Comparison of ENCODE assay signal across 10 cellular contexts in the genomic region with DNA sequence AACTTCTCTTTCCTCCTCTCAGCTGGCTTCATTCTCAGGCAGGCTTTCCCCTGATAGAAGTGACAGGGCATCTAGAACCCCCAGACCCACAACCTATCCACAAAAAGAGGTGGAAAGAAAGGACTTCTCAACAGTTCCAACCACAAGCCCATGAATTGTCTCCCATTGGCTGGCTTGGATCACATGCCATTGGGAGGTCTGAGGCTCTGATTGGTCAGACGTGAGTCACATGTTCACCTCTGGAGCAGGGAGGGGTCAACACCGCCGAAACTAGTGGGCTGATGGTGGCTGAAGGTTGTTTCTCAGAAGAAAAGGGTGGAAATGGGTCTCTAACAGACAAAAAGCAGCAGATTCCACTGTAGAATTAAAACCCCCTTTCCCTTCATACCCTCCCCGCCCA. TPM values are rescaled to one million over a fixed set of nuclear protein-coding genes. Genes with fewer than 3 reads are reported as not detected.
DNase-seq lines count a peak whose midpoint lies in the region; ATAC-seq and TF ChIP-seq lines count a peak whose summit lies in the region.
"Had no signal": no experiment of that assay in that cellular context is flagged by ENCODE, and none has a peak within 500 bp of the region (broad histone marks: within the 10 kb centered on the region; RNA-seq: fewer than 3 reads in every experiment).

No MANE protein-coding gene starts in this region.

- no peaks in the 10 kb centered on the region for H3K36me3 ChIP-seq in breast epithelium
- H3K36me3 ChIP-seq in gastroesophageal sphincter: peaks cover 0 to 27% of the 10 kb centered on the region in 2 donors
- peaks cover 0 to 21% (median 0%) of the 10 kb centered on the region in 3 donors for H3K36me3 ChIP-seq in tibial nerve
- no peaks in the 10 kb centered on the region for H3K36me3 ChIP-seq in mucosa of descending colon (ENCODE audit: low read depth)
- H3K36me3 ChIP-seq in effector memory CD4-positive, alpha-beta T cell (ENCODE audit: control insufficient read depth, insufficient read depth, low read length): no peaks in the 10 kb centered on the region

- no peaks in the 10 kb centered on the region for H3K9me3 Mint-ChIP-seq in MCF 10A (ENCODE audit: unreplicated experiment)
- H3K9me3 Mint-ChIP-seq in stimulated activated naive B cell treated with anti-CD40 and anti-IgM and Interleukin-4, amounts not matched to agents 10 μg/mL and 1 μg/mL and 100 μg/mL, for 72 hours: peaks cover 11 to 12% of the 10 kb centered on the region in 2 donors
- H3K9me3 Mint-ChIP-seq: activated T-cell treated with anti-CD3 and anti-CD28 coated beads, Interleukin-2, amount 50 U/mL, for 4 hours; neural crest cell had no signal

- no peaks in the 10 kb centered on the region for H3K9me3 ChIP-seq in breast epithelium
- H3K9me3 ChIP-seq in gastroesophageal sphincter: no peaks in the 10 kb centered on the region
- H3K9me3 ChIP-seq in tibial nerve: no peaks in the 10 kb centered on the region
- no peaks in the 10 kb centered on the region for H3K9me3 ChIP-seq in mucosa of descending colon
- H3K9me3 ChIP-seq in effector memory CD4-positive, alpha-beta T cell (ENCODE audit: control insufficient read depth, low read length): no peaks in the 10 kb centered on the region

- POLR2A ChIA-PET in MCF 10A (lab: Yijun Ruan, JAX): no interaction called here

- peaks cover 16% of the 10 kb centered on the region for H3K4me1 Mint-ChIP-seq in MCF 10A (ENCODE audit: insufficient read depth, unreplicated experiment)
- peaks cover 28 to 69% of the 10 kb centered on the region in 2 donors for H3K4me1 Mint-ChIP-seq in stimulated activated naive B cell treated with anti-CD40 and anti-IgM and Interleukin-4, amounts not matched to agents 10 μg/mL and 1 μg/mL and 100 μg/mL, for 72 hours
- H3K4me1 Mint-ChIP-seq: neural crest cell had no signal

- intact Hi-C loops in breast epithelium (cut with DNase I; ENCODE audit: low total_unique reads) (no loop called here), MCF 10A (cut with micrococcal nuclease) (no loop called here), mucosa of descending colon (cut with DNase I, micrococcal nuclease) (no loop called here)

- H3K27me3 ChIP-seq in breast epithelium (no peaks in the 10 kb centered on the region), gastroesophageal sphincter (no peaks in the 10 kb centered on the region), tibial nerve (no peaks in the 10 kb centered on the region)
- peaks cover 2% of the 10 kb centered on the region for H3K27me3 ChIP-seq in effector memory CD4-positive, alpha-beta T cell (replicated peaks; ENCODE audit: control insufficient read depth, insufficient read depth, low read length, poor library complexity, severe bottlenecking)

- TF ChIP-seq EP300 in gastroesophageal sphincter (IDR thresholded peaks at IDR 0.05): no peak
- no peak for TF ChIP-seq EP300 in tibial nerve (IDR thresholded peaks at IDR 0.05)

- 93 to 100% methylated on average over 1 to 4 of the region's 4 CpGs for WGBS in gastroesophageal sphincter (ENCODE audit: low coverage in 1 of 2), 2 donors
- 83% methylated on average over 4 of the region's 4 CpGs for WGBS in tibial nerve, 2 donors

- BruUV-seq in MCF 10A (replicated peaks; lab: Mats Ljungman, UMichigan): no TSS peak

- H3K27ac ChIP-seq in breast epithelium: peak overlapping the region; percentile 60 to 81
- H3K27ac ChIP-seq in gastroesophageal sphincter: peak overlapping the region; percentile 32 to 75 (median 58)
- peak overlapping the region in 3 of 4 donors; percentile 43 to 72 (median 72) for H3K27ac ChIP-seq in tibial nerve
- no peak overlapping the region for H3K27ac ChIP-seq in effector memory CD4-positive, alpha-beta T cell (ENCODE audit: insufficient read depth, low read length, poor library complexity, severe bottlenecking)

- no peaks in the 10 kb centered on the region for H3K36me3 Mint-ChIP-seq in MCF 10A (ENCODE audit: insufficient read depth, unreplicated experiment)
- H3K36me3 Mint-ChIP-seq in stimulated activated naive B cell treated with anti-CD40 and anti-IgM and Interleukin-4, amounts not matched to agents 10 μg/mL and 1 μg/mL and 100 μg/mL, for 72 hours: peaks cover 19 to 30% of the 10 kb centered on the region in 2 donors

- H3K4me3 Mint-ChIP-seq in MCF 10A (ENCODE audit: unreplicated experiment): no peak overlapping the region
- no peak overlapping the region for H3K4me3 Mint-ChIP-seq in stimulated activated naive B cell treated with anti-CD40 and anti-IgM and Interleukin-4, amounts not matched to agents 10 μg/mL and 1 μg/mL and 100 μg/mL, for 72 hours
- H3K4me3 Mint-ChIP-seq: activated T-cell treated with anti-CD3 and anti-CD28 coated beads, Interleukin-2, amount 50 U/mL, for 4 hours; neural crest cell had no signal

- no peak for TF ChIP-seq CTCF in breast epithelium (IDR thresholded peaks at IDR 0.05)
- no peak for TF ChIP-seq CTCF in MCF 10A (IDR thresholded peaks at IDR 0.05; ENCODE audit: unreplicated experiment)
- no peak for TF ChIP-seq CTCF in gastroesophageal sphincter (IDR thresholded peaks at IDR 0.05)
- no peak for TF ChIP-seq CTCF in tibial nerve (IDR thresholded peaks at IDR 0.05)
- TF ChIP-seq CTCF in mucosa of descending colon (IDR thresholded peaks at IDR 0.05): no peak

- CTCF ChIA-PET in MCF 10A (lab: Yijun Ruan, JAX): no interaction called here

- H3K4me3 ChIP-seq in breast epithelium (no peak overlapping the region), gastroesophageal sphincter (no peak overlapping the region), tibial nerve (no peak overlapping the region), mucosa of descending colon (no peak overlapping the region)
- H3K4me3 ChIP-seq in effector memory CD4-positive, alpha-beta T cell (ENCODE audit: insufficient read depth, low read depth, low read length, poor library complexity, severe bottlenecking): no peak overlapping the region

- H3K27ac Mint-ChIP-seq in MCF 10A (ENCODE audit: low read depth, unreplicated experiment): no peak overlapping the region
- H3K27ac Mint-ChIP-seq in stimulated activated naive B cell treated with anti-CD40 and anti-IgM and Interleukin-4, amounts not matched to agents 10 μg/mL and 1 μg/mL and 100 μg/mL, for 72 hours: no peak overlapping the region

- TF ChIP-seq POLR2A in breast epithelium (IDR thresholded peaks at IDR 0.05) (no peak), gastroesophageal sphincter (IDR thresholded peaks at IDR 0.05) (no peak), tibial nerve (IDR thresholded peaks at IDR 0.05) (no peak)

- ATAC-seq in gastroesophageal sphincter: no peak
- no peak for ATAC-seq in stimulated activated naive B cell treated with anti-CD40 and anti-IgM and Interleukin-4, amounts not matched to agents 10 μg/mL and 1 μg/mL and 100 μg/mL, for 72 hours (replicated peaks)
- ATAC-seq in mucosa of descending colon: no peak
- ATAC-seq: activated T-cell treated with anti-CD3 and anti-CD28 coated beads, Interleukin-2, amount 50 U/mL, for 4 hours had no signal

- DNase-seq in breast epithelium (ENCODE audit: low spot score in 2 of 2) (no peak), MCF 10A (ENCODE audit: unreplicated experiment) (no peak), RPMI8226 (peak; percentile 11), tibial nerve (ENCODE audit: low spot score in 2 of 2) (no peak), mucosa of descending colon (no peak)
- no peak for DNase-seq in stimulated activated naive B cell treated with anti-CD40 and anti-IgM and Interleukin-4, amounts not matched to agents 10 μg/mL and 1 μg/mL and 100 μg/mL, for 72 hours
- DNase-seq in effector memory CD4-positive, alpha-beta T cell: no peak
- DNase-seq: activated T-cell treated with anti-CD3 and anti-CD28 coated beads, Interleukin-2, amount 50 U/mL, for 4 hours had no signal

- H3K27me3 Mint-ChIP-seq in MCF 10A (ENCODE audit: insufficient read depth, unreplicated experiment): no peaks in the 10 kb centered on the region
- no peaks in the 10 kb centered on the region for H3K27me3 Mint-ChIP-seq in stimulated activated naive B cell treated with anti-CD40 and anti-IgM and Interleukin-4, amounts not matched to agents 10 μg/mL and 1 μg/mL and 100 μg/mL, for 72 hours

- H3K4me1 ChIP-seq in breast epithelium (no peaks in the 10 kb centered on the region), gastroesophageal sphincter (no peaks in the 10 kb centered on the region), tibial nerve (peaks cover 0 to 10% (median 0%) of the 10 kb centered on the region in 4 donors), mucosa of descending colon (ENCODE audit: low read depth) (no peaks in the 10 kb centered on the region)
- H3K4me1 ChIP-seq in effector memory CD4-positive, alpha-beta T cell (ENCODE audit: control insufficient read depth, insufficient read depth, low read length, poor library complexity, severe bottlenecking): no peaks in the 10 kb centered on the region

RNA-seq across cellular contexts. Expression of gene DRAM1, which starts 47.3 kb away (rescaled TPM):
- total RNA-seq in breast epithelium: 10 to 100 TPM; 31.2 to 32.4 (median 31.6) TPM
- 8.7 and 10.1 TPM in 2 replicates for total RNA-seq in MCF 10A (2022)
- total RNA-seq in gastroesophageal sphincter: 10 to 100 TPM; 13.2 to 29.1 (median 21.2) TPM
- 10 to 100 TPM; 14.4 to 23.1 (median 17.8) TPM for total RNA-seq in tibial nerve
- total RNA-seq in mucosa of descending colon: 10 to 100 TPM in 2 of 3 donors, 1 to 10 TPM in 1; 4.3 to 25.2 (median 10.1) TPM
